ENCODE assay signal across 1 cellular context in the genomic region with DNA sequence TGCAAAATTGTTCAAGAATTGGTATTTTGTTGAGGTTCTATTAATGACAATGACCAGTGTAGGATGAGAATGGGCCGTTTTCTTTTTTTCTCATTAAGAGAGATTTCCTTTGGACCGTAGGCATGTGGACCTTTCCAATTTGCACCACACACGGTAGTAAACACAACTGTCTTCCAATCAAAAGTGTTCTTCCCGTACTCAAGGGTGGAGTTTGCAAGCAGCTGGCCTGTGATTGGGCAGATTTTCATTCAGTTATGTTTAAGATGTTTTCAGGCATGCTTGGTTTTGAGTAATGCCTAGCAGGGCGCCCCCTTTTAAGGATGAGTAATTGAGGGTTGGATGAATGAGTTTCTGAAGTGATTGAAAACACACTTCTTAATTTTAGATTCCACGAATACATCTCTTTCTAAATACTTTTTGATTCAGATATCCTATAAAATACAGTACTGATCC.
TF ChIP-seq lines count a peak whose summit lies in the region.

No MANE protein-coding gene starts in this region.

TF ChIP-seq in HEK293, 187 proteins besides CTCF, POLR2A, EP300 and RAD21 (continued from another document):
- TF ChIP-seq, protein P1, sequence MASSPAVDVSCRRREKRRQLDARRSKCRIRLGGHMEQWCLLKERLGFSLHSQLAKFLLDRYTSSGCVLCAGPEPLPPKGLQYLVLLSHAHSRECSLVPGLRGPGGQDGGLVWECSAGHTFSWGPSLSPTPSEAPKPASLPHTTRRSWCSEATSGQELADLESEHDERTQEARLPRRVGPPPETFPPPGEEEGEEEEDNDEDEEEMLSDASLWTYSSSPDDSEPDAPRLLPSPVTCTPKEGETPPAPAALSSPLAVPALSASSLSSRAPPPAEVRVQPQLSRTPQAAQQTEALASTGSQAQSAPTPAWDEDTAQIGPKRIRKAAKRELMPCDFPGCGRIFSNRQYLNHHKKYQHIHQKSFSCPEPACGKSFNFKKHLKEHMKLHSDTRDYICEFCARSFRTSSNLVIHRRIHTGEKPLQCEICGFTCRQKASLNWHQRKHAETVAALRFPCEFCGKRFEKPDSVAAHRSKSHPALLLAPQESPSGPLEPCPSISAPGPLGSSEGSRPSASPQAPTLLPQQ (tag by site-specific recombination; IDR thresholded peaks at IDR 0.05), result peak; percentile 28; the same call in 1 of the 2 replicates
- TF ChIP-seq, protein P2, sequence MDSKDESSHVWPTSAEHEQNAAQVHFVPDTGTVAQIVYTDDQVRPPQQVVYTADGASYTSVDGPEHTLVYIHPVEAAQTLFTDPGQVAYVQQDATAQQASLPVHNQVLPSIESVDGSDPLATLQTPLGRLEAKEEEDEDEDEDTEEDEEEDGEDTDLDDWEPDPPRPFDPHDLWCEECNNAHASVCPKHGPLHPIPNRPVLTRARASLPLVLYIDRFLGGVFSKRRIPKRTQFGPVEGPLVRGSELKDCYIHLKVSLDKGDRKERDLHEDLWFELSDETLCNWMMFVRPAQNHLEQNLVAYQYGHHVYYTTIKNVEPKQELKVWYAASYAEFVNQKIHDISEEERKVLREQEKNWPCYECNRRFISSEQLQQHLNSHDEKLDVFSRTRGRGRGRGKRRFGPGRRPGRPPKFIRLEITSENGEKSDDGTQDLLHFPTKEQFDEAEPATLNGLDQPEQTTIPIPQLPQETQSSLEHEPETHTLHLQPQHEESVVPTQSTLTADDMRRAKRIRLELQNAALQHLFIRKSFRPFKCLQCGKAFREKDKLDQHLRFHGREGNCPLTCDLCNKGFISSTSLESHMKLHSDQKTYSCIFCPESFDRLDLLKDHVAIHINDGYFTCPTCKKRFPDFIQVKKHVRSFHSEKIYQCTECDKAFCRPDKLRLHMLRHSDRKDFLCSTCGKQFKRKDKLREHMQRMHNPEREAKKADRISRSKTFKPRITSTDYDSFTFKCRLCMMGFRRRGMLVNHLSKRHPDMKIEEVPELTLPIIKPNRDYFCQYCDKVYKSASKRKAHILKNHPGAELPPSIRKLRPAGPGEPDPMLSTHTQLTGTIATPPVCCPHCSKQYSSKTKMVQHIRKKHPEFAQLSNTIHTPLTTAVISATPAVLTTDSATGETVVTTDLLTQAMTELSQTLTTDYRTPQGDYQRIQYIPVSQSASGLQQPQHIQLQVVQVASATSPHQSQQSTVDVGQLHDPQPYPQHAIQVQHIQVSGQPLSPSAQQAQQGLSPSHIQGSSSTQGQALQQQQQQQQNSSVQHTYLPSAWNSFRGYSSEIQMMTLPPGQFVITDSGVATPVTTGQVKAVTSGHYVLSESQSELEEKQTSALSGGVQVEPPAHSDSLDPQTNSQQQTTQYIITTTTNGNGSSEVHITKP (tag by site-specific recombination; IDR thresholded peaks at IDR 0.05), result peak; percentile 81
- no peak for TF ChIP-seq ZNF473 (tag by site-specific recombination; IDR thresholded peaks at IDR 0.05)
- TF ChIP-seq HOXD13 (CRISPR knock-in tag; IDR thresholded peaks at IDR 0.05; ENCODE audit: borderline replicate concordance), result peak; percentile 92
- TF ChIP-seq ZBTB48 (tag by site-specific recombination; IDR thresholded peaks at IDR 0.05), result no peak
- TF ChIP-seq ZNF114 (tag by site-specific recombination; IDR thresholded peaks at IDR 0.05), result no peak
- TF ChIP-seq ZXDB (tag by site-specific recombination; IDR thresholded peaks at IDR 0.05), result 0 out of 2 replicates have a peak, but pooled peaks have one; percentile 23
- peak; percentile 85 for TF ChIP-seq ZBTB17 (tag by site-specific recombination; IDR thresholded peaks at IDR 0.05)
- peak; percentile 83 for TF ChIP-seq SP2 (tag by site-specific recombination; IDR thresholded peaks at IDR 0.05)
- no peak for TF ChIP-seq ZNF558 (tag by site-specific recombination; IDR thresholded peaks at IDR 0.05)
TF ChIP-seq in HEK293: peak in this region for 13.
